ENCODE assay signal across 1 cellular context in genomic region chr6:43771858-43772570, GRCh38.
TF ChIP-seq lines count a peak whose summit lies in the region.

No MANE protein-coding gene starts in this region.

TF ChIP-seq in H1, 55 proteins besides CTCF, POLR2A, EP300 and RAD21:
- TF ChIP-seq EGR1 (IDR thresholded peaks at IDR 0.05; ENCODE audit: borderline replicate concordance, low read depth, low read length) (no peak), BCL11A (IDR thresholded peaks at IDR 0.05; ENCODE audit: low read depth in 2 of 2, low read length in 2 of 2) (no peak), HDAC2 (IDR thresholded peaks at IDR 0.05; ENCODE audit: borderline replicate concordance in 1 of 2, low read depth in 2 of 2, low read length in 2 of 2) (no peak), TAF1 (IDR thresholded peaks at IDR 0.05; ENCODE audit: low read depth, low read length) (peak; percentile 59; the same call in 1 of the 2 replicates), TBP (IDR thresholded peaks at IDR 0.05; ENCODE audit: low read depth, low read length) (0 out of 2 replicates have a peak, but pooled peaks have one; percentile 9), FOSL1 (IDR thresholded peaks at IDR 0.05; ENCODE audit: insufficient read depth, low read depth, low read length) (no peak), CHD1 (IDR thresholded peaks at IDR 0.05; ENCODE audit: low read depth, low read length) (no peak), ATF3 (IDR thresholded peaks at IDR 0.05; ENCODE audit: insufficient read depth, low read depth, low read length) (no peak), SUZ12 (IDR thresholded peaks at IDR 0.05; ENCODE audit: low read length) (no peak), CHD2 (IDR thresholded peaks at IDR 0.05; ENCODE audit: low read length) (no peak), MAX (IDR thresholded peaks at IDR 0.05) (peak; percentile 93), CBX8 (IDR thresholded peaks at IDR 0.05; ENCODE audit: borderline replicate concordance, low read depth, low read length) (no peak), KDM5A (IDR thresholded peaks at IDR 0.05; ENCODE audit: low read length) (no peak), GTF2F1 (IDR thresholded peaks at IDR 0.05; ENCODE audit: borderline replicate concordance, low read depth, low read length) (no peak), MAFK (IDR thresholded peaks at IDR 0.05; ENCODE audit: low read depth, low read length) (no peak), SAP30 (IDR thresholded peaks at IDR 0.05; ENCODE audit: insufficient read depth, insufficient replicate concordance, low read length) (peak; percentile 73), ATF2 (IDR thresholded peaks at IDR 0.05; ENCODE audit: low read length) (no peak), CTBP2 (IDR thresholded peaks at IDR 0.05; ENCODE audit: borderline replicate concordance, insufficient read depth, insufficient read length, low read length) (no peak), JUND (IDR thresholded peaks at IDR 0.05; ENCODE audit: low read length) (no peak), NRF1 (IDR thresholded peaks at IDR 0.05; ENCODE audit: low read depth, low read length) (no peak), SP1 (IDR thresholded peaks at IDR 0.05; ENCODE audit: low read depth, low read length) (no peak), TCF12 (IDR thresholded peaks at IDR 0.05; ENCODE audit: low read depth, low read length) (no peak), ASH2L (IDR thresholded peaks at IDR 0.05; ENCODE audit: low read length) (no peak), PHF8 (conservative IDR thresholded peaks at IDR 0.05; ENCODE audit: low read depth, low read length) (no peak), CREB1 (IDR thresholded peaks at IDR 0.05) (no peak; the same call in 1 of the 2 replicates), SRF (IDR thresholded peaks at IDR 0.05; ENCODE audit: low read depth, low read length) (no peak), JUN (IDR thresholded peaks at IDR 0.05; ENCODE audit: low read depth, low read length) (no peak), USF2 (IDR thresholded peaks at IDR 0.05; ENCODE audit: low read length) (no peak), CEBPB (IDR thresholded peaks at IDR 0.05; ENCODE audit: low read depth, low read length) (0 out of 2 replicates have a peak, but pooled peaks have one; percentile 3), RBBP5 (IDR thresholded peaks at IDR 0.05; ENCODE audit: borderline replicate concordance, low read depth, low read length) (peak; percentile 41; the same call in 1 of the 2 replicates), NANOG (IDR thresholded peaks at IDR 0.05; ENCODE audit: insufficient read depth, low read depth, low read length, poor library complexity, severe bottlenecking) (no peak), HDAC6 (IDR thresholded peaks at IDR 0.05; ENCODE audit: low read depth, low read length) (no peak), KDM4A (IDR thresholded peaks at IDR 0.05; ENCODE audit: low read depth, low read length, severe bottlenecking) (peak; percentile 24), E2F6 (IDR thresholded peaks at IDR 0.05) (0 out of 2 replicates have a peak, but pooled peaks have one; percentile 46), CHD7 (IDR thresholded peaks at IDR 0.05; ENCODE audit: insufficient replicate concordance, low read length) (no peak), GABPA (IDR thresholded peaks at IDR 0.05; ENCODE audit: borderline replicate concordance, insufficient read depth, low read length) (no peak), ZNF274 (IDR thresholded peaks at IDR 0.05; ENCODE audit: borderline replicate concordance, extremely low read depth, low read length) (no peak), BRCA1 (IDR thresholded peaks at IDR 0.05; ENCODE audit: low read depth, low read length) (no peak), SP2 (IDR thresholded peaks at IDR 0.05; ENCODE audit: low read length) (no peak)
